ENCODE assay signal across 4 cellular contexts in the genomic region with DNA sequence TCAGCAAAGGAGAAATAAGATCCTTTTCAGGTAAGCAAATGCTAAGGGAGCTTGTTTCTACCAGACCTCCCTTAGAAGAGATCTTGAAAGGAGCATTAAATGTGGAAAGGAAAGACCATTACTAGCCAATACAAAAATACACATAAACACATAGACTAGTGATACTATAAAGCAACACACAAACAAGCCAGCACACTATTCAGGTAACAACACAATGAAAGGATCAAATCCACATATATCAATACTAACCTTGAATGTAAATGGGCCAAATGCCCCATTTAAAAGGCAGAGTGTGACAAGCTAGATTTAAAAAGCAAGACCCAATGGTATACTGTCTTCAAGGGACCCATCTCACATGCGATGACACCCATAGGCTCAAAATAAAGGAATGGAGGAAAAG.
"Had no signal": no experiment of that assay in that cellular context is flagged by ENCODE, and none has a peak within 500 bp of the region (broad histone marks: within the 10 kb centered on the region; RNA-seq: fewer than 3 reads in every experiment).

No MANE protein-coding gene starts in this region.

- H3K27ac ChIP-seq: HL-60, KMS-11 had no signal

- H3K4me3 ChIP-seq: K562 had no signal

- ATAC-seq: HepG2, K562 had no signal
